In genomic region chr10:15295540-15296325, GRCh38 we compare ENCODE assay signal across 16 cellular contexts.
"Had no signal": no experiment of that assay in that cellular context is flagged by ENCODE, and none has a peak within 500 bp of the region (broad histone marks: within the 10 kb centered on the region; RNA-seq: fewer than 3 reads in every experiment).

No MANE protein-coding gene starts in this region.

- H3K27ac ChIP-seq: adrenal gland, pancreas, thoracic aorta had no signal

- H3K4me3 Mint-ChIP-seq: activated B cell treated with CpG ODN at 0.5 μM for 24 hours; activated naive CD4-positive, alpha-beta T cell treated with anti-CD3 and anti-CD28 coated beads, Interleukin-2, amount 10 ng/mL, durations not matched to agents 7 days and 5 days; effector memory CD8-positive, alpha-beta T cell; nephron progenitor cell; stimulated activated naive CD8-positive, alpha-beta T cell treated with anti-CD3 and anti-CD28 coated beads, Interleukin-15, amount 100 ng/mL, for 72 hours; T-helper 1 cell treated with Interleukin-12 subunit alpha and Interleukin-12 subunit beta and Interleukin-4 antibody, amounts not matched to agents 30 μg/mL and 1 μg/mL, for 36 hours had no signal

- H3K27ac Mint-ChIP-seq: activated B cell treated with CpG ODN at 0.5 μM for 24 hours; activated naive CD4-positive, alpha-beta T cell treated with anti-CD3 and anti-CD28 coated beads, Interleukin-2, amount 10 ng/mL, durations not matched to agents 7 days and 5 days; activated T-helper 2 cell treated with anti-CD3 and anti-CD28 coated beads, Interferon-gamma antibody, Interleukin-2, Interleukin-4, amounts not matched to agents 10 μg/mL and 5 μg/mL and 100 μg/mL, durations not matched to agents 14 hours and 24 hours and 36 hours; nephron progenitor cell; T-helper 1 cell treated with Interleukin-12 subunit alpha and Interleukin-12 subunit beta and Interleukin-4 antibody, amounts not matched to agents 30 μg/mL and 1 μg/mL, for 36 hours had no signal

- H3K36me3 ChIP-seq: adrenal gland, pancreas, thoracic aorta had no signal

- H3K4me1 Mint-ChIP-seq: activated B cell treated with CpG ODN at 0.5 μM for 24 hours; stimulated activated naive CD8-positive, alpha-beta T cell treated with anti-CD3 and anti-CD28 coated beads, Interleukin-15, amount 100 ng/mL, for 72 hours had no signal

- H3K9me3 ChIP-seq: adrenal gland, body of pancreas, pancreas, thoracic aorta had no signal

- H3K4me3 ChIP-seq: adrenal gland, body of pancreas, pancreas, thoracic aorta had no signal

- H3K36me3 Mint-ChIP-seq: activated naive CD4-positive, alpha-beta T cell treated with anti-CD3 and anti-CD28 coated beads, Interleukin-2, amount 10 ng/mL, durations not matched to agents 7 days and 5 days had no signal

- H3K27me3 ChIP-seq: adrenal gland, body of pancreas, pancreas had no signal

- H3K4me1 ChIP-seq: adrenal gland, pancreas had no signal

- H3K9me3 Mint-ChIP-seq: activated B cell treated with CpG ODN at 0.5 μM for 24 hours; activated naive CD4-positive, alpha-beta T cell treated with anti-CD3 and anti-CD28 coated beads, Interleukin-2, amount 10 ng/mL, durations not matched to agents 7 days and 5 days; activated T-helper 2 cell treated with anti-CD3 and anti-CD28 coated beads, Interferon-gamma antibody, Interleukin-2, Interleukin-4, amounts not matched to agents 10 μg/mL and 5 μg/mL and 100 μg/mL, durations not matched to agents 14 hours and 24 hours and 36 hours; effector memory CD8-positive, alpha-beta T cell; nephron progenitor cell; T-helper 1 cell treated with Interleukin-12 subunit alpha and Interleukin-12 subunit beta and Interleukin-4 antibody, amounts not matched to agents 30 μg/mL and 1 μg/mL, for 36 hours had no signal

- DNase-seq: activated B cell treated with CpG ODN at 0.5 μM for 24 hours; activated naive CD4-positive, alpha-beta T cell treated with anti-CD3 and anti-CD28 coated beads, Interleukin-2, amount 10 ng/mL, durations not matched to agents 7 days and 5 days; adrenal gland; body of pancreas; effector memory CD8-positive, alpha-beta T cell; foreskin fibroblast; left cardiac atrium; mammary epithelial cell; nephron progenitor cell; pancreas; retina; stimulated activated CD4-positive, alpha-beta T cell treated with anti-CD3 and anti-CD28 coated beads, Interleukin-4, amount 100 ng/mL, for 4 hours; stimulated activated naive CD8-positive, alpha-beta T cell treated with anti-CD3 and anti-CD28 coated beads, Interleukin-15, amount 100 ng/mL, for 72 hours had no signal
